9 cellular contexts compared by ENCODE assay signal in genomic region chr3:129343643-129344360, GRCh38.
DNase-seq lines count a peak whose midpoint lies in the region; ATAC-seq and TF ChIP-seq lines count a peak whose summit lies in the region.
"Had no signal": no experiment of that assay in that cellular context is flagged by ENCODE, and none has a peak within 500 bp of the region (broad histone marks: within the 10 kb centered on the region; RNA-seq: fewer than 3 reads in every experiment).

No MANE protein-coding gene starts in this region.

- no peaks in the 10 kb centered on the region for H3K36me3 ChIP-seq in NT2/D1 (ENCODE audit: insufficient read depth, insufficient read length, low read length)

- peak overlapping the region; percentile 47 for H3K4me3 ChIP-seq in NT2/D1 (ENCODE audit: insufficient read length, low read depth)
- peak overlapping the region; percentile 19 for H3K4me3 ChIP-seq in astrocyte of the cerebellum (ENCODE audit: low read depth, low read length)
- H3K4me3 ChIP-seq: lung had no signal

- TF ChIP-seq CTCF in astrocyte of the cerebellum (IDR thresholded peaks at IDR 0.05; ENCODE audit: low read depth, low read length, missing control alignments), result peak; percentile 66

- in situ Hi-C loops in astrocyte of the cerebellum (cut with HindIII; ENCODE audit: low sequenced_read_pairs), result no loop called here

- H3K4me1 ChIP-seq in NT2/D1 (ENCODE audit: insufficient read depth, insufficient read length), result peaks cover 12% of the 10 kb centered on the region

- peak overlapping the region; percentile 77 for H3K9ac ChIP-seq in NT2/D1 (ENCODE audit: insufficient read length, low read depth)

- peak; percentile 54 for DNase-seq in Daoy (ENCODE audit: low read depth)
- no peak for DNase-seq in NT2/D1 (ENCODE audit: low read depth, low spot score)
- DNase-seq in astrocyte of the cerebellum (ENCODE audit: low read depth), result no peak
- DNase-seq in islet precursor cell, result peak; percentile 78
- peak; percentile 12 for DNase-seq in stimulated activated CD8-positive, alpha-beta memory T cell treated with anti-CD3 and anti-CD28 coated beads, Interleukin-12 subunit alpha, Interleukin-12 subunit beta, amount 100 ng/mL, for 1 hour (ENCODE audit: low read depth)
- no peak for DNase-seq in occipital lobe (lab: John Stamatoyannopoulos, UW)

- no peak for ATAC-seq in GM19452 (IDR thresholded peaks at IDR 0.05; ENCODE audit: unreplicated experiment)
- no peak for ATAC-seq in HG02870 (IDR thresholded peaks at IDR 0.05; ENCODE audit: unreplicated experiment)

- H3K27me3 ChIP-seq in NT2/D1 (ENCODE audit: insufficient read depth, insufficient read length), result no peaks in the 10 kb centered on the region

- peaks cover 8% of the 10 kb centered on the region; the same call in 1 of the 2 replicates for H3K9me3 ChIP-seq in NT2/D1 (ENCODE audit: insufficient read depth, low read length)

Comparison
In these comparisons a context has a peak if more than half of its experiments do, and no peak if none do; other contexts are left out.
1. DNase-seq: peak in Daoy (single experiment), islet precursor cell (single experiment) and stimulated activated CD8-positive, alpha-beta memory T cell treated with anti-CD3 and anti-CD28 coated beads, Interleukin-12 subunit alpha, Interleukin-12 subunit beta, amount 100 ng/mL, for 1 hour (single experiment); none in NT2/D1 (single experiment), astrocyte of the cerebellum (single experiment) and occipital lobe (single experiment).